ENCODE assay signal across 8 cellular contexts in genomic region chr1:109906160-109906838, GRCh38. TPM values are rescaled to one million over a fixed set of nuclear protein-coding genes. Genes with fewer than 3 reads are reported as not detected.
DNase-seq lines count a peak whose midpoint lies in the region; ATAC-seq and TF ChIP-seq lines count a peak whose summit lies in the region.

No MANE protein-coding gene starts in this region.

- H3K27ac ChIP-seq in tibial artery: no peak overlapping the region

- intact Hi-C loops in tibial artery (cut with DNase I; ENCODE audit: low total_unique reads): no loop called here

- peak; percentile 21 for TF ChIP-seq POLR2A in GM18951 (IDR thresholded peaks at IDR 0.05; ENCODE audit: extremely low read depth, insufficient read depth, insufficient read length)

- no peak for TF ChIP-seq CTCF in tibial artery (IDR thresholded peaks at IDR 0.05)

- in situ Hi-C loops in GM18951 (cut with MboI; ENCODE audit: low sequenced_read_pairs, unreplicated experiment): no loop called here

- no peaks in the 10 kb centered on the region for H3K27me3 ChIP-seq in tibial artery

- no peak overlapping the region for H3K4me3 ChIP-seq in tibial artery

- no peaks in the 10 kb centered on the region for H3K9me3 ChIP-seq in tibial artery

- DNase-seq in T-helper 1 cell (peak in 3 of 5 donors; percentile 21 to 88 (median 30)), H4 (ENCODE audit: low spot score) (no peak), DMS114 treated with DMSO at 0.1 percent for 48 hours (lab: John Stamatoyannopoulos, UW; ENCODE audit: unreplicated experiment) (no peak), T1000 (lab: John Stamatoyannopoulos, UW) (no peak), tibial artery (no peak)
- DNase-seq in effector CD4-positive, alpha-beta T cell: peak; percentile 16

- H3K36me3 ChIP-seq in tibial artery: no peaks in the 10 kb centered on the region

- ATAC-seq in HG03025 (IDR thresholded peaks at IDR 0.05; ENCODE audit: low FRiP score, unreplicated experiment): peak; percentile 75

- peaks cover 0 to 11% (median 7%) of the 10 kb centered on the region in 4 donors for H3K4me1 ChIP-seq in tibial artery

RNA-seq across cellular contexts. Expression of gene CSF1, which starts 4.3 kb away (rescaled TPM):
- 15.8 and 18.9 TPM in 2 replicates for total RNA-seq in H4 (2014; rRNA removed; shearing (Covaris generic))

Comparison
In these comparisons a context has a peak if more than half of its experiments do, and no peak if none do; other contexts are left out.
1. DNase-seq: peak in T-helper 1 cell (3 of 5) and effector CD4-positive, alpha-beta T cell (single experiment); none in H4 (single experiment), DMS114 treated with DMSO at 0.1 percent for 48 hours (single experiment), T1000 (single experiment) and tibial artery (0 of 2).